2 cellular contexts compared by ENCODE assay signal in genomic region chr6:113901482-113901881, GRCh38.
TF ChIP-seq lines count a peak whose summit lies in the region.

No MANE protein-coding gene starts in this region.

TF ChIP-seq in SK-N-SH treated with all-trans-retinoic acid at 6 μM for 48 hours, 23 proteins besides CTCF, POLR2A, EP300 and RAD21 (continued from another document):
- no peak for TF ChIP-seq CREB5 (CRISPR knock-in tag; IDR thresholded peaks at IDR 0.05; ENCODE audit: low read depth)
- no peak for TF ChIP-seq RARB (CRISPR knock-in tag; IDR thresholded peaks at IDR 0.05)
- no peak for TF ChIP-seq ZNF565 (CRISPR knock-in tag; conservative IDR thresholded peaks at IDR 0.05; ENCODE audit: low read depth)
- no peak for TF ChIP-seq ESRRG (CRISPR knock-in tag; IDR thresholded peaks at IDR 0.05)
- no peak for TF ChIP-seq ZFP30 (CRISPR knock-in tag; IDR thresholded peaks at IDR 0.05)
- no peak for TF ChIP-seq POU6F1 (CRISPR knock-in tag; IDR thresholded peaks at IDR 0.05; ENCODE audit: borderline replicate concordance, low read depth)
- TF ChIP-seq TCF4 (CRISPR knock-in tag; IDR thresholded peaks at IDR 0.05; ENCODE audit: borderline replicate concordance), result no peak
- TF ChIP-seq PATZ1 (CRISPR knock-in tag; IDR thresholded peaks at IDR 0.05; ENCODE audit: borderline replicate concordance), result no peak
- TF ChIP-seq CSDC2 (CRISPR knock-in tag; IDR thresholded peaks at IDR 0.05), result no peak
- no peak for TF ChIP-seq ZNF70 (CRISPR knock-in tag; IDR thresholded peaks at IDR 0.05)
- TF ChIP-seq PPARA (CRISPR knock-in tag; IDR thresholded peaks at IDR 0.05; ENCODE audit: borderline replicate concordance), result no peak

TF ChIP-seq in SK-N-SH, 30 proteins besides CTCF, POLR2A, EP300 and RAD21 (continued from another document):
- no peak for TF ChIP-seq ZBTB33 (IDR thresholded peaks at IDR 0.05; ENCODE audit: borderline replicate concordance, low read depth)
